8 cellular contexts compared by ENCODE assay signal in the genomic region with DNA sequence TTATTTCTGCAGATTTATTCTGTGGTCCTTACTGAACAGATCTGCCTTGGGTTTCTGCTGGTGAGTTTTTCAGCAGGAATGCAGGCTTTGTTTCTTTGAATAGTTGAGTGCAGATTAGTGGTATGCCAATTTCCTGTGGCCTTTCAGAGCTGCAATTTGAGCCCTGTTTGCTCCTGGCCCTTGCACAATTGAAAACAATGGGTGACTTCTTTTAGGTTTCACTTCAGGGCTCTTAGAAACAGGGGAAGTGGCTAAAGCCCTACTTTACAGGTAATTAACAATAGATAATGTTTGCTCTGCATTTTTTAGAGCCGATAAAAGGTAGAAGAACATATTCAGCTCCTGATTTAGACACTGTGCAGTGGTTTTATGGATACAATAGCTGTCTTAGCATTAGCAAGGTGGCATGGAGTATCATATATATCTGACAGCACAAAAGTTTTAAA. TPM values are rescaled to one million over a fixed set of nuclear protein-coding genes. Genes with fewer than 3 reads are reported as not detected.
A peak's percentile ranks its signal among the peaks of the same experiment; 100 is the strongest.
DNase-seq lines count a peak whose midpoint lies in the region; ATAC-seq and TF ChIP-seq lines count a peak whose summit lies in the region.

No MANE protein-coding gene starts in this region.

- no peak overlapping the region for H3K9ac ChIP-seq in H9 (ENCODE audit: extremely low read depth, insufficient read length, low read length)

- no peak overlapping the region for H3K23ac ChIP-seq in H9 (ENCODE audit: insufficient read length, low read depth, low read length)

- TF ChIP-seq POLR2A in ovary (IDR thresholded peaks at IDR 0.05), result no peak

- no peak overlapping the region for H4K5ac ChIP-seq in H9 (ENCODE audit: insufficient read length, low read depth, low read length)

- H3K79me2 ChIP-seq in H9 (ENCODE audit: insufficient read depth, low read length), result no peaks in the 10 kb centered on the region

- no peak overlapping the region for H3K18ac ChIP-seq in H9 (ENCODE audit: insufficient read length, low read depth, low read length)

- H4K8ac ChIP-seq in H9 (replicated peaks; ENCODE audit: insufficient read length, low read depth, low read length), result no peak overlapping the region

- H3K14ac ChIP-seq in H9 (ENCODE audit: insufficient read depth, low read length), result no peak overlapping the region

- H2AFZ ChIP-seq in H9 (ENCODE audit: low read length), result no peak overlapping the region

- H2BK20ac ChIP-seq in H9 (ENCODE audit: low read depth, low read length, poor library complexity, severe bottlenecking), result no peak overlapping the region

- H3K79me1 ChIP-seq in H9 (ENCODE audit: insufficient read depth, low read depth, low read length, poor library complexity, severe bottlenecking), result no peaks in the 10 kb centered on the region

- H3K9me3 ChIP-seq in H9 (ENCODE audit: control insufficient read depth, low read depth, low read length) (no peaks in the 10 kb centered on the region), KOPT-K1 (ENCODE audit: insufficient read depth, low read length, poor library complexity, severe bottlenecking) (no peaks in the 10 kb centered on the region), ovary (no peaks in the 10 kb centered on the region)

- peak in 1 of 2 donors; percentile 54 for ATAC-seq in natural killer cell treated with Interleukin-12 subunit alpha and Interleukin-12 subunit beta and Interleukin-15 and Interleukin-18, amount 100 ng/mL, for 72 hours

- TF ChIP-seq CTCF in GM06990 (IDR thresholded peaks at IDR 0.05; ENCODE audit: insufficient read depth, low read length, poor library complexity, severe bottlenecking), result no peak
- TF ChIP-seq CTCF in H9 (conservative IDR thresholded peaks at IDR 0.05), result no peak
- no peak for TF ChIP-seq CTCF in ovary (IDR thresholded peaks at IDR 0.05)

- H2BK120ac ChIP-seq in H9 (ENCODE audit: low read depth, low read length, poor library complexity, severe bottlenecking), result no peak overlapping the region

- H3K27ac ChIP-seq in H9 (ENCODE audit: insufficient read length, low read depth, low read length) (peak overlapping the region; percentile 98), KOPT-K1 (ENCODE audit: low read depth, low read length, poor library complexity, severe bottlenecking) (peak overlapping the region; percentile 83), ovary (peak overlapping the region in 1 of 2 donors; percentile 17)

- H2BK12ac ChIP-seq in H9 (ENCODE audit: insufficient read length, low read depth, low read length), result no peak overlapping the region

- intact Hi-C loops in ovary (cut with DNase I), result no loop called here

- no peaks in the 10 kb centered on the region for H4K20me1 ChIP-seq in H9 (ENCODE audit: control insufficient read depth, insufficient read depth, insufficient read length)

- H3K36me3 ChIP-seq in GM06990 (ENCODE audit: control insufficient read depth, insufficient read depth, low read length) (no peaks in the 10 kb centered on the region), KOPT-K1 (ENCODE audit: insufficient read depth, low read length) (no peaks in the 10 kb centered on the region), ovary (no peaks in the 10 kb centered on the region)

- no peaks in the 10 kb centered on the region for H3K27me3 ChIP-seq in GM06990 (replicated peaks; ENCODE audit: control insufficient read depth, insufficient read depth, low read length)
- no peaks in the 10 kb centered on the region for H3K27me3 ChIP-seq in H9 (ENCODE audit: insufficient read depth, low read length)
- H3K27me3 ChIP-seq in ovary, result no peaks in the 10 kb centered on the region

- H3K23me2 ChIP-seq in H9 (ENCODE audit: insufficient read length, low read depth, low read length, poor library complexity, severe bottlenecking), result no peaks in the 10 kb centered on the region

- H3K4me1 ChIP-seq in H9 (ENCODE audit: insufficient read depth, low read length) (peaks cover 2% of the 10 kb centered on the region), ovary (ENCODE audit: insufficient read depth) (no peaks in the 10 kb centered on the region)

- TF ChIP-seq EP300 in ovary (IDR thresholded peaks at IDR 0.05), result no peak

- H2BK5ac ChIP-seq in H9 (ENCODE audit: insufficient read length, low read length), result no peak overlapping the region

- H4K91ac ChIP-seq in H9 (ENCODE audit: insufficient read length, low read depth, low read length), result no peak overlapping the region

- H3K27ac Mint-ChIP-seq in H9, result peak overlapping the region; percentile 80 to 99 (median 94)
- H3K27ac Mint-ChIP-seq in natural killer cell treated with Interleukin-12 subunit alpha and Interleukin-12 subunit beta and Interleukin-15 and Interleukin-18, amount 100 ng/mL, for 72 hours, result peak overlapping the region in 1 of 2 donors; percentile 3

- no peak overlapping the region for H3K56ac ChIP-seq in H9 (ENCODE audit: insufficient read length, low read depth, low read length)

- H3K4me3 Mint-ChIP-seq in H9, result peak overlapping the region; percentile 12 to 50; a peak in 1 of 5 replicates
- peak overlapping the region; percentile 24 for H3K4me3 Mint-ChIP-seq in natural killer cell treated with Interleukin-12 subunit alpha and Interleukin-12 subunit beta and Interleukin-15 and Interleukin-18, amount 100 ng/mL, for 72 hours

- no peak overlapping the region for H3K4ac ChIP-seq in H9 (ENCODE audit: low read depth, low read length)

- H3K9me3 Mint-ChIP-seq in H9, result peaks cover 0 to under 1% of the 10 kb centered on the region in 2 experiments; a peak in 2 of 5 replicates
- no peaks in the 10 kb centered on the region for H3K9me3 Mint-ChIP-seq in natural killer cell treated with Interleukin-12 subunit alpha and Interleukin-12 subunit beta and Interleukin-15 and Interleukin-18, amount 100 ng/mL, for 72 hours

- H3K4me3 ChIP-seq in GM06990 (replicated peaks; ENCODE audit: low read depth, low read length) (no peak overlapping the region), ovary (no peak overlapping the region)

- no peaks in the 10 kb centered on the region for H3K27me3 Mint-ChIP-seq in H9 (ENCODE audit: low read depth)
- H3K27me3 Mint-ChIP-seq in natural killer cell treated with Interleukin-12 subunit alpha and Interleukin-12 subunit beta and Interleukin-15 and Interleukin-18, amount 100 ng/mL, for 72 hours, result peaks cover 0 to 4% of the 10 kb centered on the region in 2 donors

- DNase-seq in GM06990 (ENCODE audit: extremely low read depth, insufficient read length) (peak; percentile 30), H9 (peak; percentile 74), SHP77 (lab: John Stamatoyannopoulos, UW) (peak; percentile 31 to 51), epidermal melanocyte (ENCODE audit: insufficient read length, low spot score) (peak; percentile 74), ovary (no peak), NCI-H2171 treated with DMSO at 0.1 percent for 48 hours (lab: John Stamatoyannopoulos, UW) (no peak)
- no peak for DNase-seq in natural killer cell treated with Interleukin-12 subunit alpha and Interleukin-12 subunit beta and Interleukin-15 and Interleukin-18, amount 100 ng/mL, for 72 hours (ENCODE audit: low spot score)

- no peak overlapping the region for H2BK15ac ChIP-seq in H9 (ENCODE audit: low read depth, low read length)

- peaks cover 37 to 38% of the 10 kb centered on the region in 2 experiments for H3K4me1 Mint-ChIP-seq in H9
- peaks cover 18 to 33% of the 10 kb centered on the region in 2 donors for H3K4me1 Mint-ChIP-seq in natural killer cell treated with Interleukin-12 subunit alpha and Interleukin-12 subunit beta and Interleukin-15 and Interleukin-18, amount 100 ng/mL, for 72 hours (ENCODE audit: low read depth in 2 of 2)

- WGBS in H9 (ENCODE audit: extremely low coverage, insufficient read length, low lambda C conversion rate), result no CpG with 5 or more reads among the region's 1 CpG
- WGBS in ovary, 3 donors, result 27 to 42% (median 29%) methylated on average over 1 of the region's 1 CpG

- H2AK5ac ChIP-seq in H9 (ENCODE audit: insufficient read length, low read length), result no peak overlapping the region

- no peak overlapping the region for H3T11ph ChIP-seq in H9 (ENCODE audit: low read length)

- peaks cover 2 to 4% (median 3%) of the 10 kb centered on the region in 3 experiments; a peak in 1 of 7 replicates for H3K36me3 Mint-ChIP-seq in H9 (ENCODE audit: insufficient read depth in 1 of 3, low read depth in 3 of 3)
- H3K36me3 Mint-ChIP-seq in natural killer cell treated with Interleukin-12 subunit alpha and Interleukin-12 subunit beta and Interleukin-15 and Interleukin-18, amount 100 ng/mL, for 72 hours, result no peaks in the 10 kb centered on the region

- H3K4me2 ChIP-seq in H9 (ENCODE audit: insufficient read depth, insufficient read length, low read length), result peak overlapping the region; percentile 52

RNA-seq across cellular contexts. Expression of a gene that starts 21.9 kb away (rescaled TPM):
- total RNA-seq in H9 (2021) (76.3 and 77.6 TPM in 2 replicates), ovary (100 to 1,000 TPM in 2 of 7 donors, 10 to 100 TPM in 5; 22.5 to 124 (median 43.5) TPM)
- 1 to 10 TPM; 1.7 to 4.2 TPM for total RNA-seq in natural killer cell treated with Interleukin-12 subunit alpha and Interleukin-12 subunit beta and Interleukin-15 and Interleukin-18, amount 100 ng/mL, for 72 hours
- 10 to 100 TPM; 31.4 to 45.8 TPM for polyA plus RNA-seq in ovary

Comparison
In these comparisons a context has a peak if more than half of its experiments do, and no peak if none do; other contexts are left out.
1. DNase-seq: peak in GM06990 (single experiment), H9 (single experiment), SHP77 (2 of 2) and epidermal melanocyte (single experiment); none in natural killer cell treated with Interleukin-12 subunit alpha and Interleukin-12 subunit beta and Interleukin-15 and Interleukin-18, amount 100 ng/mL, for 72 hours (single experiment), ovary (0 of 5) and NCI-H2171 treated with DMSO at 0.1 percent for 48 hours (single experiment).
2. RNA of a gene that starts 21.9 kb away (total RNA-seq): 76.3 to 77.6 TPM in H9 and 22.5 to 124 TPM in ovary; 1.7 to 4.2 TPM in natural killer cell treated with Interleukin-12 subunit alpha and Interleukin-12 subunit beta and Interleukin-15 and Interleukin-18, amount 100 ng/mL, for 72 hours; every median in the first group is over 4 times any median in the second.